ENCODE assay signal across 28 cellular contexts in the genomic region with DNA sequence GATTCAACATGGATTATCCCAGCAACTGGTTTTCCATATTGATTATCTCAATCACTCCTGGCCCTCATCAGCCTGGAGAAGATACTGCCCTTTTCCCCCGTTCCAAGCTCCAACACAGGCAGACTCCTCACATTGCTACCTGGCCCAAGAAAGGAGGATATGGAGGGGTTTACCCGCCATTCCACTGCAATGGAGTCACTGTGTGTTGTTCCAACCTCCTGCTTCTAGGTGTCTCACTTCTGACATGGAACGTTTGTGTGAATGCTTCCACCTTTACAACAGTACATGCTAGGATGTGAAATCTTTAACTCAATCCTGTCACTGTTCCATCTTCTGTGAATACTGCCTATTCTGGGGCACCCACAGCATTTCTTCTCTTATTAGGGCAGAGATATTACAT.
"Had no signal": no experiment of that assay in that cellular context is flagged by ENCODE, and none has a peak within 500 bp of the region (broad histone marks: within the 10 kb centered on the region; RNA-seq: fewer than 3 reads in every experiment).

No MANE protein-coding gene starts in this region.

- H3K4me3 ChIP-seq: esophagus muscularis mucosa, gastrocnemius medialis had no signal

- H3K4me1 Mint-ChIP-seq: activated CD4-positive, alpha-beta memory T cell treated with anti-CD3 and anti-CD28 coated beads, Interleukin-2, amount 10 ng/mL, durations not matched to agents 7 days and 5 days; activated CD4-positive, alpha-beta T cell treated with anti-CD3 and anti-CD28 coated beads, Interleukin-2, amount 10 ng/mL, durations not matched to agents 7 days and 5 days; activated naive CD4-positive, alpha-beta T cell treated with anti-CD3 and anti-CD28 coated beads, Interleukin-2, amount 10 ng/mL, durations not matched to agents 7 days and 5 days; activated naive CD8-positive, alpha-beta T cell treated with anti-CD3 and anti-CD28 coated beads, Interleukin-2, amount 10 ng/mL, durations not matched to agents 7 days and 5 days; central memory CD8-positive, alpha-beta T cell had no signal

- FAIRE-seq: astrocyte, bronchial epithelial cell had no signal

- H3K9me3 Mint-ChIP-seq: activated CD4-positive, alpha-beta memory T cell treated with anti-CD3 and anti-CD28 coated beads, Interleukin-2, amount 10 ng/mL, durations not matched to agents 7 days and 5 days; activated CD4-positive, alpha-beta T cell treated with anti-CD3 and anti-CD28 coated beads, Interleukin-2, amount 10 ng/mL, durations not matched to agents 7 days and 5 days; activated naive CD4-positive, alpha-beta T cell treated with anti-CD3 and anti-CD28 coated beads, Interleukin-2, amount 10 ng/mL, durations not matched to agents 7 days and 5 days; activated naive CD4-positive, alpha-beta T cell treated with anti-CD3 and anti-CD28 coated beads, Interleukin-2, amount 50 U/mL, for 72 hours; activated naive CD8-positive, alpha-beta T cell treated with anti-CD3 and anti-CD28 coated beads, Interleukin-2, amount 10 ng/mL, durations not matched to agents 7 days and 5 days; activated T-cell treated with anti-CD3 and anti-CD28 coated beads, Interleukin-2, amount 50 U/mL, for 24 hours; activated T-cell treated with anti-CD3 and anti-CD28 coated beads, Interleukin-2, amount 50 U/mL, for 72 hours; central memory CD8-positive, alpha-beta T cell; effector memory CD8-positive, alpha-beta T cell had no signal

- H3K36me3 ChIP-seq: brain microvascular endothelial cell, esophagus muscularis mucosa, gastrocnemius medialis had no signal

- H3K4me1 ChIP-seq: esophagus muscularis mucosa, foreskin keratinocyte, gastrocnemius medialis had no signal

- H3K4me3 Mint-ChIP-seq: activated CD4-positive, alpha-beta memory T cell treated with anti-CD3 and anti-CD28 coated beads, Interleukin-2, amount 10 ng/mL, durations not matched to agents 7 days and 5 days; activated CD4-positive, alpha-beta T cell treated with anti-CD3 and anti-CD28 coated beads, Interleukin-2, amount 10 ng/mL, durations not matched to agents 7 days and 5 days; activated naive CD4-positive, alpha-beta T cell treated with anti-CD3 and anti-CD28 coated beads, Interleukin-2, amount 10 ng/mL, durations not matched to agents 7 days and 5 days; activated naive CD8-positive, alpha-beta T cell treated with anti-CD3 and anti-CD28 coated beads, Interleukin-2, amount 10 ng/mL, durations not matched to agents 7 days and 5 days; activated T-cell treated with anti-CD3 and anti-CD28 coated beads, Interleukin-2, amount 50 U/mL, for 24 hours; activated T-cell treated with anti-CD3 and anti-CD28 coated beads, Interleukin-2, amount 50 U/mL, for 72 hours; central memory CD8-positive, alpha-beta T cell; effector memory CD8-positive, alpha-beta T cell had no signal

- H3K9me3 ChIP-seq: esophagus muscularis mucosa, gastrocnemius medialis had no signal

- H3K36me3 Mint-ChIP-seq: activated naive CD4-positive, alpha-beta T cell treated with anti-CD3 and anti-CD28 coated beads, Interleukin-2, amount 10 ng/mL, durations not matched to agents 7 days and 5 days; activated naive CD4-positive, alpha-beta T cell treated with anti-CD3 and anti-CD28 coated beads, Interleukin-2, amount 50 U/mL, for 72 hours had no signal

- H3K27ac ChIP-seq: brain microvascular endothelial cell, esophagus muscularis mucosa, foreskin keratinocyte, gastrocnemius medialis had no signal

- H3K27ac Mint-ChIP-seq: activated CD4-positive, alpha-beta memory T cell treated with anti-CD3 and anti-CD28 coated beads, Interleukin-2, amount 10 ng/mL, durations not matched to agents 7 days and 5 days; activated CD4-positive, alpha-beta T cell treated with anti-CD3 and anti-CD28 coated beads, Interleukin-2, amount 10 ng/mL, durations not matched to agents 7 days and 5 days; activated naive CD4-positive, alpha-beta T cell treated with anti-CD3 and anti-CD28 coated beads, Interleukin-2, amount 10 ng/mL, durations not matched to agents 7 days and 5 days; activated naive CD4-positive, alpha-beta T cell treated with anti-CD3 and anti-CD28 coated beads, Interleukin-2, amount 50 U/mL, for 72 hours; activated naive CD8-positive, alpha-beta T cell treated with anti-CD3 and anti-CD28 coated beads, Interleukin-2, amount 10 ng/mL, durations not matched to agents 7 days and 5 days; activated T-cell treated with anti-CD3 and anti-CD28 coated beads, Interleukin-2, amount 50 U/mL, for 24 hours; activated T-cell treated with anti-CD3 and anti-CD28 coated beads, Interleukin-2, amount 50 U/mL, for 72 hours; effector memory CD8-positive, alpha-beta T cell had no signal

- ATAC-seq: activated naive CD4-positive, alpha-beta T cell treated with anti-CD3 and anti-CD28 coated beads, Interleukin-2, amount 50 U/mL, for 72 hours; activated T-cell treated with anti-CD3 and anti-CD28 coated beads, Interleukin-2, amount 50 U/mL, for 72 hours; effector memory CD8-positive, alpha-beta T cell; foreskin keratinocyte; gastrocnemius medialis had no signal

- DNase-seq: activated CD4-positive, alpha-beta memory T cell treated with anti-CD3 and anti-CD28 coated beads, Interleukin-2, amount 10 ng/mL, durations not matched to agents 7 days and 5 days; activated CD4-positive, alpha-beta T cell treated with anti-CD3 and anti-CD28 coated beads for 1 hour; activated CD4-positive, alpha-beta T cell treated with anti-CD3 and anti-CD28 coated beads for 4 hours; activated CD4-positive, alpha-beta T cell treated with anti-CD3 and anti-CD28 coated beads, Interleukin-2, amount 10 ng/mL, durations not matched to agents 7 days and 5 days; activated CD4-positive, alpha-beta T cell treated with anti-CD3 and anti-CD28 coated beads, Interleukin-2, amount 50 U/mL, for 4 hours; activated CD8-positive, alpha-beta memory T cell treated with anti-CD3 and anti-CD28 coated beads, Interleukin-2, amount 50 U/mL, for 48 hours; activated gamma-delta T cell; activated naive CD4-positive, alpha-beta T cell; activated naive CD4-positive, alpha-beta T cell treated with anti-CD3 and anti-CD28 coated beads, Interleukin-2, amount 10 ng/mL, durations not matched to agents 7 days and 5 days; activated naive CD8-positive, alpha-beta T cell treated with anti-CD3 and anti-CD28 coated beads, Interleukin-2, amount 10 ng/mL, durations not matched to agents 7 days and 5 days; activated T-cell treated with anti-CD3 and anti-CD28 coated beads for 4 hours; activated T-cell treated with anti-CD3 and anti-CD28 coated beads, Interleukin-2, amount 50 U/mL, for 24 hours; activated T-cell treated with anti-CD3 and anti-CD28 coated beads, Interleukin-2, amount 50 U/mL, for 72 hours; brain microvascular endothelial cell; cortex of kidney; dermis blood vessel endothelial cell; effector CD4-positive, alpha-beta T cell; effector memory CD8-positive, alpha-beta T cell; erythroblast; foreskin keratinocyte; gastrocnemius medialis; glutamatergic neuron; T-helper 2 cell had no signal

- H3K27me3 Mint-ChIP-seq: activated CD4-positive, alpha-beta memory T cell treated with anti-CD3 and anti-CD28 coated beads, Interleukin-2, amount 10 ng/mL, durations not matched to agents 7 days and 5 days; activated CD4-positive, alpha-beta T cell treated with anti-CD3 and anti-CD28 coated beads, Interleukin-2, amount 10 ng/mL, durations not matched to agents 7 days and 5 days; activated naive CD4-positive, alpha-beta T cell treated with anti-CD3 and anti-CD28 coated beads, Interleukin-2, amount 10 ng/mL, durations not matched to agents 7 days and 5 days; activated naive CD8-positive, alpha-beta T cell treated with anti-CD3 and anti-CD28 coated beads, Interleukin-2, amount 10 ng/mL, durations not matched to agents 7 days and 5 days; activated T-cell treated with anti-CD3 and anti-CD28 coated beads, Interleukin-2, amount 50 U/mL, for 24 hours; central memory CD8-positive, alpha-beta T cell; effector memory CD8-positive, alpha-beta T cell had no signal

- H3K27me3 ChIP-seq: brain microvascular endothelial cell, esophagus muscularis mucosa, foreskin keratinocyte, gastrocnemius medialis had no signal
